Comparison of ENCODE assay signal across 29 cellular contexts in the genomic region with DNA sequence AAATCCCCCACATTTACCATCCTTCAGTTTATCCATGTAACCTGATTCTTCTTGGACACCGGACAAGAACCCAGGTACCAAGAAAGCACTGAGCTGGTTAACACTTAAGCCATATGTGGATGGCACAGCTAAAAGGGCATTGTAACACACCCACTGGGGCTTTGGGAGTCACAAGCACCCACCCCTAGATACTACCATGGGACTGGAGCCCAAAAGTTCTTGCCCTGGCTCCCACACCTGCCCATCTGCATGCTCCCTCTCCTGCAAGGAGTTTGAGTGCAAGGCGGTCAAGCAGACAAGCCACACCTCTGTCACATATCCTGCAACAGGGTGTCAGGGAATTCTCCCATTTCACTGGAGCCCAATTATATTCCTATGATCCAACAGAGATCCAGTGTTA.
"Had no signal": no experiment of that assay in that cellular context is flagged by ENCODE, and none has a peak within 500 bp of the region (broad histone marks: within the 10 kb centered on the region; RNA-seq: fewer than 3 reads in every experiment).

No MANE protein-coding gene starts in this region.

- H3K79me2 ChIP-seq: parathyroid adenoma had no signal

- H3K4me1 Mint-ChIP-seq: naive thymus-derived CD4-positive, alpha-beta T cell; neural progenitor cell; stimulated activated effector memory CD8-positive, alpha-beta T cell treated with anti-CD3 and anti-CD28 coated beads, Interleukin-12 subunit alpha, Interleukin-12 subunit beta, amount 100 ng/mL, for 72 hours; stimulated activated naive B cell treated with anti-CD40 and anti-IgM and Interleukin-4, amounts not matched to agents 10 μg/mL and 1 μg/mL and 100 μg/mL, for 72 hours had no signal

- H3K9ac ChIP-seq: neural progenitor cell, parathyroid adenoma had no signal

- DNase-seq: naive thymus-derived CD4-positive, alpha-beta T cell; occipital lobe; ovary; posterior cingulate gyrus; psoas muscle; right cardiac atrium; right lobe of liver; sigmoid colon; small intestine; stimulated activated CD4-positive, alpha-beta T cell treated with anti-CD3 and anti-CD28 coated beads, Interleukin-15, amount 100 ng/mL, for 24 hours; stimulated activated CD4-positive, alpha-beta T cell treated with anti-CD3 and anti-CD28 coated beads, Interleukin-2, amount 100 ng/mL, for 24 hours; stimulated activated CD4-positive, alpha-beta T cell treated with anti-CD3 and anti-CD28 coated beads, Interleukin-2, amount 100 ng/mL, for 48 hours; stimulated activated CD4-positive, alpha-beta T cell treated with anti-CD3 and anti-CD28 coated beads, Interleukin-4, amount 100 ng/mL, for 24 hours; stimulated activated naive B cell treated with anti-CD40 and anti-IgM and Interleukin-4, amounts not matched to agents 10 μg/mL and 1 μg/mL and 100 μg/mL, for 72 hours; stimulated activated naive CD4-positive, alpha-beta T cell treated with Interleukin-2 at 50 U/mL for 16 hours; stomach; testis; tibial artery; transverse colon; upper lobe of right lung; uterus had no signal

- H3K9me3 ChIP-seq: ovary, psoas muscle, right lobe of liver, sigmoid colon, suprapubic skin, testis, tibial artery, transverse colon, upper lobe of right lung, uterus had no signal

- H3K27ac ChIP-seq: neural progenitor cell, ovary, parathyroid adenoma, psoas muscle, right lobe of liver, sigmoid colon, stomach, suprapubic skin, testis, tibial artery, transverse colon, upper lobe of right lung, uterus had no signal

- H3K4me3 Mint-ChIP-seq: naive thymus-derived CD4-positive, alpha-beta T cell; natural killer cell treated with Interleukin-12 subunit alpha and Interleukin-12 subunit beta and Interleukin-15 and Interleukin-18, amount 100 ng/mL, for 72 hours; neural progenitor cell; stimulated activated effector memory CD8-positive, alpha-beta T cell treated with anti-CD3 and anti-CD28 coated beads, Interleukin-12 subunit alpha, Interleukin-12 subunit beta, amount 100 ng/mL, for 72 hours; stimulated activated naive B cell treated with anti-CD40 and anti-IgM and Interleukin-4, amounts not matched to agents 10 μg/mL and 1 μg/mL and 100 μg/mL, for 72 hours; stimulated activated naive CD8-positive, alpha-beta T cell treated with anti-CD3 and anti-CD28 coated beads, Interleukin-15, Interleukin-2, amounts not matched to agents 100 ng/mL and 50 ng/mL, for 24 hours; type B pancreatic cell had no signal

- H3K4me3 ChIP-seq: neural progenitor cell, ovary, psoas muscle, right lobe of liver, sigmoid colon, stomach, suprapubic skin, testis, tibial artery, transverse colon, upper lobe of right lung, uterus had no signal

- H3K27me3 ChIP-seq: neural progenitor cell, ovary, right lobe of liver, sigmoid colon, stomach, suprapubic skin, testis, tibial artery, transverse colon, upper lobe of right lung, uterus had no signal

- H3K27me3 Mint-ChIP-seq: naive thymus-derived CD4-positive, alpha-beta T cell; natural killer cell treated with Interleukin-12 subunit alpha and Interleukin-12 subunit beta and Interleukin-15 and Interleukin-18, amount 100 ng/mL, for 72 hours; stimulated activated naive B cell treated with anti-CD40 and anti-IgM and Interleukin-4, amounts not matched to agents 10 μg/mL and 1 μg/mL and 100 μg/mL, for 72 hours; stimulated activated naive CD8-positive, alpha-beta T cell treated with anti-CD3 and anti-CD28 coated beads, Interleukin-15, Interleukin-2, amounts not matched to agents 100 ng/mL and 50 ng/mL, for 24 hours had no signal

- H3K36me3 Mint-ChIP-seq: naive thymus-derived CD4-positive, alpha-beta T cell; stimulated activated effector memory CD8-positive, alpha-beta T cell treated with anti-CD3 and anti-CD28 coated beads, Interleukin-12 subunit alpha, Interleukin-12 subunit beta, amount 100 ng/mL, for 72 hours; stimulated activated naive B cell treated with anti-CD40 and anti-IgM and Interleukin-4, amounts not matched to agents 10 μg/mL and 1 μg/mL and 100 μg/mL, for 72 hours; type B pancreatic cell had no signal

- H3K4me2 ChIP-seq: neural progenitor cell had no signal

- H3K27ac Mint-ChIP-seq: naive thymus-derived CD4-positive, alpha-beta T cell; natural killer cell treated with Interleukin-12 subunit alpha and Interleukin-12 subunit beta and Interleukin-15 and Interleukin-18, amount 100 ng/mL, for 72 hours; neural progenitor cell; progenitor cell of endocrine pancreas; stimulated activated effector memory CD8-positive, alpha-beta T cell treated with anti-CD3 and anti-CD28 coated beads, Interleukin-12 subunit alpha, Interleukin-12 subunit beta, amount 100 ng/mL, for 72 hours; stimulated activated naive B cell treated with anti-CD40 and anti-IgM and Interleukin-4, amounts not matched to agents 10 μg/mL and 1 μg/mL and 100 μg/mL, for 72 hours; stimulated activated naive CD8-positive, alpha-beta T cell treated with anti-CD3 and anti-CD28 coated beads, Interleukin-15, Interleukin-2, amounts not matched to agents 100 ng/mL and 50 ng/mL, for 24 hours; type B pancreatic cell had no signal

- H2AFZ ChIP-seq: neural progenitor cell, parathyroid adenoma had no signal

- ATAC-seq: naive thymus-derived CD4-positive, alpha-beta T cell; natural killer cell treated with Interleukin-12 subunit alpha and Interleukin-12 subunit beta and Interleukin-15 and Interleukin-18, amount 100 ng/mL, for 72 hours; psoas muscle; right cardiac atrium; right lobe of liver; stimulated activated effector memory CD8-positive, alpha-beta T cell treated with anti-CD3 and anti-CD28 coated beads, Interleukin-12 subunit alpha, Interleukin-12 subunit beta, amount 100 ng/mL, for 72 hours; stimulated activated naive B cell treated with anti-CD40 and anti-IgM and Interleukin-4, amounts not matched to agents 10 μg/mL and 1 μg/mL and 100 μg/mL, for 72 hours; upper lobe of right lung had no signal

- H3K36me3 ChIP-seq: neural progenitor cell, ovary, right lobe of liver, sigmoid colon, stomach, suprapubic skin, tibial artery, transverse colon, upper lobe of right lung, uterus had no signal

- H3K4me1 ChIP-seq: neural progenitor cell, parathyroid adenoma, psoas muscle, right lobe of liver, sigmoid colon, stomach, suprapubic skin, testis, tibial artery, transverse colon, upper lobe of right lung, uterus had no signal
